Comparison of ENCODE assay signal across 1 cellular context in the genomic region with DNA sequence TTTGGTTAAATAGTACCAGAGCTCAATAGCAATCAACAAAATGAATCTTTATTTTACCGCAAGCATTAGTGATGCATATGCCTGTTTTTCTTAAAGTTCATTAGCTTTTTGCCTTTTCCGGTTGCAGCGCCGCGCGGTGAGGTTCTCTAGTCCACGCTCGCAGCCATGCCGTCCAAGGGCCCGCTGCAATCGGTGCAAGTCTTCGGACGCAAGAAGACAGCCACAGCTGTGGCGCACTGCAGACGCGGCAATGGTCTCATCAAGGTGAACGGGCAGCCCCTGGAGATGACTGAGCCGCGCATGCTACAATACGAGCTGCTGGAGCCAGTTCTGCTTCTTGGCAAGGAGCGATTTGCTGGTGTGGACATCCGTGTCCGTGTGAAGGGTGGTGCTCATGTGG.
TF ChIP-seq lines count a peak whose summit lies in the region.

No MANE protein-coding gene starts in this region.

TF ChIP-seq in H1, 55 proteins besides CTCF, POLR2A, EP300 and RAD21:
- no peak for TF ChIP-seq SP1 (IDR thresholded peaks at IDR 0.05; ENCODE audit: low read depth, low read length)
- TF ChIP-seq POU5F1 (IDR thresholded peaks at IDR 0.05; ENCODE audit: low read depth, low read length), result no peak
- TF ChIP-seq BACH1 (IDR thresholded peaks at IDR 0.05; ENCODE audit: low read length), result no peak
- TF ChIP-seq ATF2 (IDR thresholded peaks at IDR 0.05; ENCODE audit: low read length), result no peak
- no peak for TF ChIP-seq SIX5 (IDR thresholded peaks at IDR 0.05; ENCODE audit: low read depth, low read length)
- no peak for TF ChIP-seq SAP30 (IDR thresholded peaks at IDR 0.05; ENCODE audit: insufficient read depth, insufficient replicate concordance, low read length)
- TF ChIP-seq RNF2 (IDR thresholded peaks at IDR 0.05; ENCODE audit: borderline replicate concordance, low read depth, low read length, missing control alignments, poor library complexity, severe bottlenecking), result no peak
- TF ChIP-seq JUN (IDR thresholded peaks at IDR 0.05; ENCODE audit: low read depth, low read length), result no peak
- no peak for TF ChIP-seq SP2 (IDR thresholded peaks at IDR 0.05; ENCODE audit: low read length)
- no peak for TF ChIP-seq ASH2L (IDR thresholded peaks at IDR 0.05; ENCODE audit: low read length)
- TF ChIP-seq EGR1 (IDR thresholded peaks at IDR 0.05; ENCODE audit: borderline replicate concordance, low read depth, low read length), result no peak
